In the genomic region with DNA sequence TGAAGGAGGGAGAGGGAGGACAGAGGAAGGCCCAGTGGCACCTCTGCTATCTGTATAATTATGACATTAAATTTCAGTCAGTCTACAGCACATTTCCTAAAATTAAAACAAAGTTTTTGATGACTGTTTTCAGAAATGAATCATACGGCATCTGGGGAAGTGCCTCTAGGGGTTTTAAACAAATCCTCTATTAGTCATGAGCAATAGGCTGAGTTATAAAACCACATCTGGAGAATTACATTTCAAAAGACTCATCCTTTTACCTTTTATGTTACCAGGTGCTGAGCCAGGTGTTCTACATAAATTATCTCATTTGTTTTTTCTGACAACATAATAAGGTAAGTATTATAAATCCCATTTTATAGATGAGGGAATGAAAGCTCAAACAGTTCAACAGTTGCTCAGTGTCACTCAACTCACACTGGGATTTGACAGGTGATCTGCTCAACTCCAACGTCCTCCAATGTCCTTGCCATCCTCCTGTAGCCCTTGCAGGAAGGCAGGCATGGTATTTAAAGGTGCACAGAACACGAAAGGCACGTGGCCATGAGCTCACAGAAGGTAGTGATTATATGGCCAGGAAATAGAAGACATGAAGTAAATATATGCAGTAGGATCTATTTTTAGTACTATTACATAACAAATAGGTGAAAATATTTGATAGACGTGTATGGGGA, we compare ENCODE assay signal across 9 cellular contexts.
DNase-seq lines count a peak whose midpoint lies in the region; ATAC-seq, FAIRE-seq and TF ChIP-seq lines count a peak whose summit lies in the region.
"Had no signal": no experiment of that assay in that cellular context is flagged by ENCODE, and none has a peak within 500 bp of the region (broad histone marks: within the 10 kb centered on the region; RNA-seq: fewer than 3 reads in every experiment).

No MANE protein-coding gene starts in this region.

- no peak overlapping the region for H3K4me3 Mint-ChIP-seq in T-helper 17 cell

- no peak overlapping the region for H3K4me3 ChIP-seq in BJ (ENCODE audit: low read depth, low read length)
- no peak overlapping the region for H3K4me3 ChIP-seq in small intestine (ENCODE audit: low read depth in 1 of 2, low read length in 2 of 2)
- no peak overlapping the region for H3K4me3 ChIP-seq in transverse colon

- no peak overlapping the region for H3K27ac Mint-ChIP-seq in T-helper 17 cell

- H3K4me1 Mint-ChIP-seq in T-helper 17 cell: peaks cover 8% of the 10 kb centered on the region

- H3K4me1 ChIP-seq in small intestine (ENCODE audit: control insufficient read depth in 2 of 2, insufficient read depth in 1 of 2, low read depth in 1 of 2, low read length in 1 of 2): no peaks in the 10 kb centered on the region
- H3K4me1 ChIP-seq in transverse colon: peaks cover 0 to 11% (median 4%) of the 10 kb centered on the region in 4 donors

- no peak for TF ChIP-seq CTCF in BJ (IDR thresholded peaks at IDR 0.05; ENCODE audit: insufficient read depth, low read depth, low read length)
- TF ChIP-seq CTCF in transverse colon (IDR thresholded peaks at IDR 0.05): no peak

- H3K36me3 ChIP-seq in BJ (ENCODE audit: control insufficient read depth, insufficient read depth, low read length) (no peaks in the 10 kb centered on the region), small intestine (ENCODE audit: control insufficient read depth in 2 of 2, insufficient read depth in 2 of 2, low read length in 2 of 2) (no peaks in the 10 kb centered on the region), transverse colon (no peaks in the 10 kb centered on the region)

- peak; percentile 47 for DNase-seq in BJ (ENCODE audit: low read depth)
- DNase-seq in small intestine: no peak
- no peak for DNase-seq in T-helper 17 cell
- DNase-seq in transverse colon: no peak
- DNase-seq: activated CD8-positive, alpha-beta memory T cell treated with anti-CD3 and anti-CD28 coated beads for 24 hours had no signal

- no peak for TF ChIP-seq EP300 in transverse colon (IDR thresholded peaks at IDR 0.05; ENCODE audit: low read depth)

- in situ Hi-C loops in transverse colon (cut with MboI; ENCODE audit: low pct_ligation_motif_present in 1 of 4, low pct_unique_long_range_greater_than_20kb in 1 of 4, low sequenced_read_pairs in 3 of 4): no loop called here

- FAIRE-seq in small intestine (lab: Jason Lieb, UNC): no peak

- ATAC-seq in GM19035 (IDR thresholded peaks at IDR 0.05; ENCODE audit: unreplicated experiment): peak; percentile 59
- ATAC-seq in HG03439 (IDR thresholded peaks at IDR 0.05; ENCODE audit: unreplicated experiment): peak; percentile 67
- peak; percentile 95 for ATAC-seq in esophagus mucosa
- ATAC-seq in GM21528 (IDR thresholded peaks at IDR 0.05; ENCODE audit: low FRiP score, unreplicated experiment): no peak
- ATAC-seq in T-helper 17 cell: no peak

- H3K27ac ChIP-seq in small intestine (ENCODE audit: low read depth in 1 of 2, low read length in 1 of 2) (no peak overlapping the region), transverse colon (peak overlapping the region in 1 of 4 donors; percentile 15)

- H3K9me3 ChIP-seq in small intestine (ENCODE audit: control insufficient read depth, low read depth): no peaks in the 10 kb centered on the region
- H3K9me3 ChIP-seq in T-helper 17 cell (ENCODE audit: control insufficient read depth, low read length, poor library complexity, severe bottlenecking): no peaks in the 10 kb centered on the region
- no peaks in the 10 kb centered on the region for H3K9me3 ChIP-seq in transverse colon

- 34 to 63% (median 60%) methylated on average over 5 of the region's 5 CpGs for WGBS in small intestine, 3 donors
- WGBS in transverse colon (ENCODE audit: low coverage in 1 of 2), 2 donors: 34 to 51% methylated on average over 5 of the region's 5 CpGs

- H3K36me3 Mint-ChIP-seq in T-helper 17 cell (ENCODE audit: low read depth): no peaks in the 10 kb centered on the region

- H3K27me3 ChIP-seq in BJ (ENCODE audit: control insufficient read depth, insufficient read depth, low read length): peaks cover 2% of the 10 kb centered on the region; the same call in 1 of the 2 replicates
- H3K27me3 ChIP-seq in small intestine (ENCODE audit: control insufficient read depth in 2 of 2, insufficient read depth in 2 of 2, low read length in 2 of 2): no peaks in the 10 kb centered on the region
- no peaks in the 10 kb centered on the region for H3K27me3 ChIP-seq in transverse colon

- no peak for TF ChIP-seq POLR2A in transverse colon (IDR thresholded peaks at IDR 0.05)

- H3K27me3 Mint-ChIP-seq in T-helper 17 cell: peaks cover 8% of the 10 kb centered on the region

- intact Hi-C loops in transverse colon (cut with DNase I; ENCODE audit: low total_unique reads): no loop called here

- CTCF ChIA-PET in BJ (lab: Yijun Ruan, JAX): no interaction called here

- POLR2A ChIA-PET in BJ (lab: Charles Lee): no interaction called here

Comparison
In these comparisons a context has a peak if more than half of its experiments do, and no peak if none do; other contexts are left out.
1. ATAC-seq: peak in GM19035 (single experiment), HG03439 (single experiment) and esophagus mucosa (single experiment); none in GM21528 (single experiment) and T-helper 17 cell (single experiment).